Comparison of ENCODE assay signal across 19 cellular contexts in genomic region chr4:142121951-142122350, GRCh38.
DNase-seq lines count a peak whose midpoint lies in the region; ATAC-seq and TF ChIP-seq lines count a peak whose summit lies in the region.
"Had no signal": no experiment of that assay in that cellular context is flagged by ENCODE, and none has a peak within 500 bp of the region (broad histone marks: within the 10 kb centered on the region; RNA-seq: fewer than 3 reads in every experiment).

No MANE protein-coding gene starts in this region.

- H2AFZ ChIP-seq in Loucy (ENCODE audit: low read length) = no peak overlapping the region
- peak overlapping the region; percentile 32 for H2AFZ ChIP-seq in osteoblast (ENCODE audit: low read length)

- no peak overlapping the region for H3K9ac ChIP-seq in Loucy (ENCODE audit: low read depth, low read length, poor library complexity, severe bottlenecking)

- ATAC-seq in HG03439 (IDR thresholded peaks at IDR 0.05; ENCODE audit: unreplicated experiment) = no peak
- ATAC-seq: CD8-positive, alpha-beta T cell had no signal

- H3K36me3 Mint-ChIP-seq in activated CD4-positive, alpha-beta T cell treated with anti-CD3 and anti-CD28 coated beads, Interleukin-2, amount 10 ng/mL, durations not matched to agents 24 days and 14 days (ENCODE audit: low read depth) = peaks cover 45% of the 10 kb centered on the region

- no peak for TF ChIP-seq POLR2A in tibial nerve (IDR thresholded peaks at IDR 0.05)

- H3K27ac Mint-ChIP-seq in activated CD4-positive, alpha-beta T cell treated with anti-CD3 and anti-CD28 coated beads, Interleukin-2, amount 10 ng/mL, durations not matched to agents 24 days and 14 days = no peak overlapping the region
- H3K27ac Mint-ChIP-seq: CD8-positive, alpha-beta T cell had no signal

- no peaks in the 10 kb centered on the region; the same call in 1 of the 2 replicates for H3F3A ChIP-seq in Loucy (ENCODE audit: low read depth)

- H3K4me1 ChIP-seq in Loucy (ENCODE audit: insufficient read depth, low read length, poor library complexity, severe bottlenecking) = peaks cover 11% of the 10 kb centered on the region
- H3K4me1 ChIP-seq in osteoblast (ENCODE audit: insufficient read depth, low read length) = peaks cover 3% of the 10 kb centered on the region
- H3K4me1 ChIP-seq in tibial nerve = no peaks in the 10 kb centered on the region

- peak in 1 of 2 donors; percentile 35 for TF ChIP-seq EP300 in tibial nerve (IDR thresholded peaks at IDR 0.05)

- H3K9me3 ChIP-seq in Loucy (ENCODE audit: insufficient read depth, low read depth, low read length) = no peaks in the 10 kb centered on the region
- no peaks in the 10 kb centered on the region for H3K9me3 ChIP-seq in osteoblast (ENCODE audit: low read depth, low read length)
- peaks cover 0 to 2% (median 0%) of the 10 kb centered on the region in 4 donors for H3K9me3 ChIP-seq in tibial nerve

- intact Hi-C loops in activated CD4-positive, alpha-beta T cell treated with anti-CD3 and anti-CD28 coated beads, Interleukin-2, amount 10 ng/mL, durations not matched to agents 24 days and 14 days (cut with micrococcal nuclease) = no loop called here

- H4K20me1 ChIP-seq in Loucy (ENCODE audit: insufficient read depth, low read length, poor library complexity, severe bottlenecking) = no peaks in the 10 kb centered on the region
- no peaks in the 10 kb centered on the region for H4K20me1 ChIP-seq in osteoblast (ENCODE audit: insufficient read depth, low read length)

- no peak for TF ChIP-seq CTCF in Loucy (conservative IDR thresholded peaks at IDR 0.05; ENCODE audit: low read length)
- no peak for TF ChIP-seq CTCF in osteoblast (IDR thresholded peaks at IDR 0.05; ENCODE audit: extremely low read depth, low read depth, low read length)
- no peak for TF ChIP-seq CTCF in tibial nerve (IDR thresholded peaks at IDR 0.05)

- H3K4me3 Mint-ChIP-seq in activated CD4-positive, alpha-beta T cell treated with anti-CD3 and anti-CD28 coated beads, Interleukin-2, amount 10 ng/mL, durations not matched to agents 24 days and 14 days = no peak overlapping the region
- H3K4me3 Mint-ChIP-seq: CD8-positive, alpha-beta T cell had no signal

- H3K4me1 Mint-ChIP-seq in activated CD4-positive, alpha-beta T cell treated with anti-CD3 and anti-CD28 coated beads, Interleukin-2, amount 10 ng/mL, durations not matched to agents 24 days and 14 days = peaks cover 8% of the 10 kb centered on the region

- 33 to 51% methylated on average over 5 of the region's 5 CpGs for WGBS in tibial nerve, 2 donors

- H3K27me3 ChIP-seq in Loucy (ENCODE audit: insufficient read depth, low read length, poor library complexity, severe bottlenecking) = no peaks in the 10 kb centered on the region
- H3K27me3 ChIP-seq in osteoblast (ENCODE audit: insufficient read depth, low read length) = no peaks in the 10 kb centered on the region
- H3K27me3 ChIP-seq in tibial nerve = no peaks in the 10 kb centered on the region

- peak; percentile 41 for DNase-seq in activated CD4-positive, alpha-beta T cell treated with anti-CD3 and anti-CD28 coated beads, Interleukin-2, amount 10 ng/mL, durations not matched to agents 24 days and 14 days
- no peak for DNase-seq in activated CD4-positive, alpha-beta T cell treated with anti-CD3 and anti-CD28 coated beads for 48 hours
- DNase-seq in dermis microvascular lymphatic vessel endothelial cell (ENCODE audit: low read depth in 2 of 2) (peak; percentile 93 to 97), osteoblast (ENCODE audit: insufficient read length, low spot score, missing footprints) (no peak), tibial nerve (ENCODE audit: low spot score in 2 of 2) (no peak)
- DNase-seq in activated CD4-positive, CD25-positive, alpha-beta regulatory T cell treated with anti-CD3 and anti-CD28 coated beads, Interleukin-2, amount 50 U/mL, for 72 hours = no peak
- DNase-seq: 8988T; Calu3; CD8-positive, alpha-beta T cell; DMS53; KBM-7; MV-4-11; NCI-H1694 treated with DMSO at 0.1 percent for 48 hours; NCI-H510A; NCI-H748 treated with DMSO at 0.1 percent for 48 hours; NK-92 treated with Interleukin-12 subunit alpha and Interleukin-12 subunit beta, amount 100 ng/mL, for 24 hours; SHP77 treated with DMSO at 0.1 percent for 48 hours had no signal

- no peaks in the 10 kb centered on the region for H3K9me2 ChIP-seq in Loucy (replicated peaks; ENCODE audit: low read depth, low read length)

- H3K36me3 ChIP-seq in Loucy (ENCODE audit: insufficient read depth, low read length) (peaks cover 39% of the 10 kb centered on the region; the same call in 1 of the 2 replicates), osteoblast (ENCODE audit: insufficient read depth, low read length) (no peaks in the 10 kb centered on the region), tibial nerve (peaks cover 0 to 5% (median 0%) of the 10 kb centered on the region in 3 donors)

- H3K27ac ChIP-seq in osteoblast (ENCODE audit: low read depth, low read length) = no peak overlapping the region
- H3K27ac ChIP-seq in tibial nerve = peak overlapping the region in 1 of 4 donors; percentile 14

- H3K27me3 Mint-ChIP-seq in activated CD4-positive, alpha-beta T cell treated with anti-CD3 and anti-CD28 coated beads, Interleukin-2, amount 10 ng/mL, durations not matched to agents 24 days and 14 days = no peaks in the 10 kb centered on the region

- peaks cover 3% of the 10 kb centered on the region for H3K9me3 Mint-ChIP-seq in activated CD4-positive, alpha-beta T cell treated with anti-CD3 and anti-CD28 coated beads, Interleukin-2, amount 10 ng/mL, durations not matched to agents 24 days and 14 days
- H3K9me3 Mint-ChIP-seq: CD8-positive, alpha-beta T cell had no signal

- H3K4me2 ChIP-seq in Loucy (ENCODE audit: low read depth, low read length, poor library complexity, severe bottlenecking) (peak overlapping the region; percentile 0), osteoblast (ENCODE audit: insufficient read depth, low read length) (no peak overlapping the region)

- H3K79me2 ChIP-seq in Loucy (ENCODE audit: insufficient read depth, low read length) = no peaks in the 10 kb centered on the region
- H3K79me2 ChIP-seq in osteoblast (ENCODE audit: insufficient read depth, low read length) = no peaks in the 10 kb centered on the region

- H3K4me3 ChIP-seq in Loucy (ENCODE audit: low read length, poor library complexity, severe bottlenecking) = no peak overlapping the region
- H3K4me3 ChIP-seq in osteoblast (ENCODE audit: insufficient read depth, low read length) = no peak overlapping the region
- H3K4me3 ChIP-seq in tibial nerve = no peak overlapping the region

Comparison
In these comparisons a context has a peak if more than half of its experiments do, and no peak if none do; other contexts are left out.
1. DNase-seq: peak in activated CD4-positive, alpha-beta T cell treated with anti-CD3 and anti-CD28 coated beads, Interleukin-2, amount 10 ng/mL, durations not matched to agents 24 days and 14 days (single experiment) and dermis microvascular lymphatic vessel endothelial cell (2 of 2); none in activated CD4-positive, alpha-beta T cell treated with anti-CD3 and anti-CD28 coated beads for 48 hours (single experiment), osteoblast (single experiment), tibial nerve (0 of 2) and activated CD4-positive, CD25-positive, alpha-beta regulatory T cell treated with anti-CD3 and anti-CD28 coated beads, Interleukin-2, amount 50 U/mL, for 72 hours (single experiment).